ENCODE assay signal across 8 cellular contexts in the genomic region with DNA sequence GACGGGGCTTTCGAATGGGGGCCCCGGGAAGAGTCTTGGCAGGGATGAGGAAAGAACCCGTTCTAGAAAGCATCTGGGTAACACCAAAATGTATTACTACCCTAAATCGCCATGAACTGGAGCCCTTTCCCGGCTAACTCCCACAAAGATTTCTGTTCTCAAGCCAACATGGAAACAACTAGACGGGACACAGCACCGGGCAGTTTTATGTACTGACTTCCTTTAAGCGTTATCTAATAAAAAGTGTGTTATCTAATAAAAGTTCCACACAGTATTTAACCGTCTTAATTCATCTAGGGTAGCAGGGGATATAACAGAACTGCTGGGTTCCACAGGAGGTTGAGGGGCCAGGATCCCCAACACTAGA. TPM values are rescaled to one million over a fixed set of nuclear protein-coding genes. Genes with fewer than 3 reads are reported as not detected.
DNase-seq lines count a peak whose midpoint lies in the region; ATAC-seq, FAIRE-seq and TF ChIP-seq lines count a peak whose summit lies in the region.

No MANE protein-coding gene starts in this region.

- POLR2A ChIA-PET in CD8-positive, alpha-beta memory T cell (lab: Charles Lee), result no interaction called here
- POLR2A ChIA-PET in T-cell (lab: Charles Lee), result no interaction called here

- FAIRE-seq in pancreas (lab: Jason Lieb, UNC), result no peak

- H3K27ac ChIP-seq in CD8-positive, alpha-beta memory T cell (ENCODE audit: low read depth, low read length), result peak overlapping the region; percentile 38
- H3K27ac ChIP-seq in pancreas, result peak overlapping the region; percentile 82 to 92 (median 88)

- peak overlapping the region; percentile 81 to 92 (median 86) for H3K4me3 Mint-ChIP-seq in CD8-positive, alpha-beta memory T cell
- H3K4me3 Mint-ChIP-seq in T-cell, result peak overlapping the region; percentile 76 to 86 (median 83)

- H3K27me3 ChIP-seq in CD8-positive, alpha-beta memory T cell (ENCODE audit: insufficient read depth, low read length, poor library complexity, severe bottlenecking), result no peaks in the 10 kb centered on the region
- H3K27me3 ChIP-seq in pancreas, result no peaks in the 10 kb centered on the region

- H3K36me3 ChIP-seq in CD8-positive, alpha-beta memory T cell (ENCODE audit: insufficient read depth, low read length), result peaks cover 5% of the 10 kb centered on the region
- peaks cover 0 to 8% (median 0%) of the 10 kb centered on the region in 3 donors for H3K36me3 ChIP-seq in pancreas

- TF ChIP-seq CTCF in fibroblast of mammary gland (conservative IDR thresholded peaks at IDR 0.05; ENCODE audit: control insufficient read depth, insufficient read depth, low read depth, low read length) (no peak), pancreas (IDR thresholded peaks at IDR 0.05) (no peak)

- peak overlapping the region; percentile 60 for H3K4me3 ChIP-seq in CD8-positive, alpha-beta memory T cell (ENCODE audit: low read length)
- peak overlapping the region; percentile 48 for H3K4me3 ChIP-seq in fibroblast of mammary gland (ENCODE audit: control insufficient read depth, low read depth, low read length)
- H3K4me3 ChIP-seq in pancreas, result peak overlapping the region; percentile 0 to 59 (median 46)

- CTCF ChIA-PET in CD8-positive, alpha-beta memory T cell (lab: Charles Lee), result interaction anchor here (0.6 to 1.4 kb wide), 2 partner anchors 12 to 106 kb away, joined by 3 to 4 read pairs; partner anchors contain the start of gene KLHDC8B
- CTCF ChIA-PET in T-cell (lab: Charles Lee), result interaction anchor here in 1 of 2 donors (1.2 kb wide), 1 partner anchor 17 kb away, joined by 5 read pairs; no protein-coding TSS in a partner anchor

- no peaks in the 10 kb centered on the region for H3K27me3 Mint-ChIP-seq in CD8-positive, alpha-beta memory T cell
- H3K27me3 Mint-ChIP-seq in T-cell, result no peaks in the 10 kb centered on the region

- no peaks in the 10 kb centered on the region for H3K9me3 Mint-ChIP-seq in CD8-positive, alpha-beta memory T cell
- no peaks in the 10 kb centered on the region for H3K9me3 Mint-ChIP-seq in T-cell

- 5 to 7% methylated on average over 10 of the region's 10 CpGs for WGBS in pancreas, 2 donors

- H3K4me1 ChIP-seq in CD8-positive, alpha-beta memory T cell (ENCODE audit: insufficient read depth, low read length), result peaks cover 12% of the 10 kb centered on the region
- peaks cover 0 to 8% (median 6%) of the 10 kb centered on the region in 3 donors for H3K4me1 ChIP-seq in pancreas

- peak in 2 of 4 experiments; percentile 6 to 16 for ATAC-seq in T-cell (replicated peaks in 1 of 4)
- peak; percentile 39 to 56 (median 47) for ATAC-seq in pancreas
- ATAC-seq in HG03469 (IDR thresholded peaks at IDR 0.05; ENCODE audit: unreplicated experiment), result no peak
- ATAC-seq in HG02840 (IDR thresholded peaks at IDR 0.05; ENCODE audit: low FRiP score, unreplicated experiment), result no peak

- H3K9me3 ChIP-seq in CD8-positive, alpha-beta memory T cell (ENCODE audit: low read length), result no peaks in the 10 kb centered on the region
- no peaks in the 10 kb centered on the region for H3K9me3 ChIP-seq in pancreas

- H3K4me1 Mint-ChIP-seq in CD8-positive, alpha-beta memory T cell, result peaks cover 16 to 27% (median 22%) of the 10 kb centered on the region in 3 donors
- peaks cover 19 to 24% (median 23%) of the 10 kb centered on the region in 3 donors for H3K4me1 Mint-ChIP-seq in T-cell

- no peak for DNase-seq in CD8-positive, alpha-beta memory T cell
- DNase-seq in T-cell, result no peak
- DNase-seq in fibroblast of mammary gland (ENCODE audit: low read depth), result peak; percentile 34
- DNase-seq in pancreas, result no peak
- no peak for DNase-seq in stimulated activated CD4-positive, alpha-beta T cell treated with anti-CD3 and anti-CD28 coated beads, Interleukin-12 subunit alpha, Interleukin-12 subunit beta, amount 100 ng/mL, for 4 hours
- DNase-seq in SHP77 treated with DMSO at 0.1 percent for 48 hours (lab: John Stamatoyannopoulos, UW), result no peak

- peaks cover 0 to 33% (median 2%) of the 10 kb centered on the region in 3 donors for H3K36me3 Mint-ChIP-seq in CD8-positive, alpha-beta memory T cell
- H3K36me3 Mint-ChIP-seq in T-cell, result peaks cover 13% of the 10 kb centered on the region

- intact Hi-C loops in pancreas (cut with DNase I), result no loop called here

- H3K27ac Mint-ChIP-seq in CD8-positive, alpha-beta memory T cell, result peak overlapping the region; percentile 90 to 98 (median 92)
- peak overlapping the region; percentile 91 to 95 for H3K27ac Mint-ChIP-seq in T-cell

RNA-seq across cellular contexts. Expression of gene C3orf62, which starts 0.3 kb away (rescaled TPM):
- 1 to 10 TPM; 6.1 to 6.6 TPM for total RNA-seq in CD8-positive, alpha-beta memory T cell
- 1.8 TPM for polyA plus RNA-seq in CD8-positive, alpha-beta memory T cell
- total RNA-seq in T-cell (10 to 100 TPM in 3 of 5 donors, 1 to 10 TPM in 2; 8.5 to 12.8 (median 10.9) TPM), pancreas (1 to 10 TPM in 4 of 6 donors, under 1 TPM in 2; 0.83 to 2.6 (median 1.5) TPM)
- polyA plus RNA-seq in pancreas, result 1 to 10 TPM; 4.4 to 7.2 TPM

Comparison
In these comparisons a context has a peak if more than half of its experiments do, and no peak if none do; other contexts are left out.
1. ATAC-seq: peak in pancreas (4 of 4); none in HG03469 (single experiment) and HG02840 (single experiment).
2. Peak in every context shown above with its lines, with median percentiles within 50 percentile points of each other: H3K4me3 ChIP-seq.